ENCODE assay signal across 8 cellular contexts in genomic region chr6:28953039-28953872, GRCh38. TPM values are rescaled to one million over a fixed set of nuclear protein-coding genes. Genes with fewer than 3 reads are reported as not detected.
DNase-seq lines count a peak whose midpoint lies in the region; TF ChIP-seq lines count a peak whose summit lies in the region.

No MANE protein-coding gene starts in this region.

- peaks cover 0 to 9% (median 0%) of the 10 kb centered on the region in 8 donors for H3K9me3 Mint-ChIP-seq in CD4-positive, alpha-beta memory T cell

- H3K4me1 ChIP-seq in CD4-positive, alpha-beta memory T cell (ENCODE audit: insufficient read depth, low read length) = peaks cover 11% of the 10 kb centered on the region

- TF ChIP-seq CTCF in VCaP (conservative IDR thresholded peaks at IDR 0.05) = no peak

- no peaks in the 10 kb centered on the region for H3K27me3 ChIP-seq in CD4-positive, alpha-beta memory T cell (ENCODE audit: insufficient read depth, low read length)

- H3K4me1 Mint-ChIP-seq in CD4-positive, alpha-beta memory T cell = peaks cover 17 to 38% (median 26%) of the 10 kb centered on the region in 4 donors

- no peaks in the 10 kb centered on the region for H3K36me3 Mint-ChIP-seq in CD4-positive, alpha-beta memory T cell

- H3K27ac Mint-ChIP-seq in CD4-positive, alpha-beta memory T cell = peak overlapping the region; percentile 37 to 96 (median 81)

- no peaks in the 10 kb centered on the region for H3K9me3 ChIP-seq in CD4-positive, alpha-beta memory T cell (ENCODE audit: control insufficient read depth in 1 of 2, low read length in 2 of 2)

- H3K27ac ChIP-seq in CD4-positive, alpha-beta memory T cell (ENCODE audit: low read depth, low read length) = no peak overlapping the region
- peak overlapping the region; percentile 84 for H3K27ac ChIP-seq in VCaP

- DNase-seq in CD4-positive, alpha-beta memory T cell = peak; percentile 55 to 74 (median 62)
- DNase-seq in H4 (ENCODE audit: low spot score) (peak; percentile 52), NCI-H2029 treated with DMSO at 0.1 percent for 48 hours (lab: John Stamatoyannopoulos, UW) (peak; percentile 24), left kidney (ENCODE audit: low read depth, low spot score) (peak; percentile 71), NCI-H1048 (lab: John Stamatoyannopoulos, UW) (no peak)
- DNase-seq in central memory CD4-positive, alpha-beta T cell = peak; percentile 60
- DNase-seq in stimulated activated CD4-positive, alpha-beta T cell treated with anti-CD3 and anti-CD28 coated beads, Interleukin-4, amount 100 ng/mL, for 48 hours (ENCODE audit: low read depth in 2 of 2) = peak; percentile 48 to 61

- peak overlapping the region; percentile 71 to 93 (median 84) for H3K4me3 Mint-ChIP-seq in CD4-positive, alpha-beta memory T cell

- H3K4me3 ChIP-seq in CD4-positive, alpha-beta memory T cell (ENCODE audit: low read length in 2 of 2) = peak overlapping the region; percentile 7 to 17

- POLR2A ChIA-PET in CD4-positive, alpha-beta memory T cell (lab: Charles Lee; ENCODE audit: partially characterized antibody) = interaction anchor here (0.7 to 2.0 kb wide), 8 partner anchors 10 to 116 kb away, joined by 3 to 7 read pairs (median 4); partner anchors contain the start of gene TRIM27

- peaks cover 6 to 8% of the 10 kb centered on the region in 2 donors for H3K27me3 Mint-ChIP-seq in CD4-positive, alpha-beta memory T cell

- intact Hi-C loops in CD4-positive, alpha-beta memory T cell (cut with micrococcal nuclease) = loop anchor here (1.0 kb wide), 2 partner anchors 12 to 28 kb away; no protein-coding TSS in a partner anchor

- CTCF ChIA-PET in CD4-positive, alpha-beta memory T cell (lab: Charles Lee; ENCODE audit: partially characterized antibody) = interaction anchor here (1.7 kb wide), 1 partner anchor 116 kb away, joined by 7 read pairs; no protein-coding TSS in a partner anchor

- H3K36me3 ChIP-seq in CD4-positive, alpha-beta memory T cell (ENCODE audit: insufficient read depth, low read length) = no peaks in the 10 kb centered on the region

RNA-seq across cellular contexts. Expression of gene TRIM27, which starts 29.5 kb away (rescaled TPM):
- total RNA-seq in CD4-positive, alpha-beta memory T cell = 100 to 1,000 TPM; 102 to 108 TPM
- polyA plus RNA-seq in CD4-positive, alpha-beta memory T cell = 10 to 100 TPM; 51.6 to 64.6 TPM
- 66.8 and 72.7 TPM in 2 replicates for total RNA-seq in H4 (2014; rRNA removed; shearing (Covaris generic))

RNA-seq across cellular contexts. Expression of gene ZNF311, which starts 51.9 kb away (rescaled TPM):
- total RNA-seq in CD4-positive, alpha-beta memory T cell = under 1 TPM; 0.33 to 0.64 TPM
- polyA plus RNA-seq in CD4-positive, alpha-beta memory T cell = under 1 TPM in 1 of 2 donors, not detected in 1; 0.15 TPM
- 1.2 and 3.0 TPM in 2 replicates for total RNA-seq in H4 (2014; rRNA removed; shearing (Covaris generic))
